Comparison of ENCODE assay signal across 8 cellular contexts in the genomic region with DNA sequence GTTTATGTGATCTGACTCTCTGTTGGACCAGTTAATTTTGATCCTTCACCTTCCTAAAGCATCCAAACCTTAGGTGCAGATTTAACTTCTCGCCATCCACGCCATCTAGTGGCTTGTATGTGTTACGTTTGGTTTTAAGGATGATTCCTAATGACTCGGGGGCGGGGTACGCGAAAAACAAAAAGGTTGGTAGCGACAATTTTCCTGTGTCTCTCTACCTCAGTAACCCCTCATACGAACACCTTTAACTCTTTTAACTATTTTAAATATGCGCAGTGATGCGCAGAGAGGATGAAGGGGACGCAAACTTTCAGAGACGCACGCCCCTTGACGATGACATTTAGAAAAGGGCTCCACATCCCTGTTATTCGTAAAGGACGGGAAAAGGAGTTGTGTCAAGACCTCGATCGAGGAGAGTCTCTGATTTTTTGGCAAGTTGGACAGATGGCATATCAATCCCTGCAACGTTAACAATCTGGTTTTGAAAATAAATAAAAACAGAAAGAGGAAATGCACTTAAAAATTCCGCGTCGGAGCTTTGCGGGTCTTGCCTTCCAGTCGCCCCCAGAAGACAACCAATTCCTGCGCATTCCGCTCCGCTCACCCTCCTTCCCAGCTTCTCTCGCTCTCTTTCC. TPM values are rescaled to one million over a fixed set of nuclear protein-coding genes. Genes with fewer than 3 reads are reported as not detected.
DNase-seq lines count a peak whose midpoint lies in the region; ATAC-seq, FAIRE-seq and TF ChIP-seq lines count a peak whose summit lies in the region.

No MANE protein-coding gene starts in this region.

- peak; percentile 63 to 89; a peak in 5 of 6 replicates for ATAC-seq in A549
- peak; percentile 45 for ATAC-seq in HG02678 (IDR thresholded peaks at IDR 0.05; ENCODE audit: unreplicated experiment)

- H3K4me3 ChIP-seq in A549 = peak overlapping the region; percentile 40
- peak overlapping the region; percentile 65 for H3K4me3 ChIP-seq in fibroblast of pulmonary artery (replicated peaks; ENCODE audit: low read depth, low read length)
- peak overlapping the region; percentile 62 to 83 for H3K4me3 ChIP-seq in neuronal stem cell (ENCODE audit: low read length in 2 of 2)

- TF ChIP-seq EP300 in A549 (IDR thresholded peaks at IDR 0.05) = no peak

- H3K14ac ChIP-seq in neuronal stem cell (ENCODE audit: low read length) = no peak overlapping the region

- no peak overlapping the region for H2BK15ac ChIP-seq in neuronal stem cell (ENCODE audit: low read length)

- H3K27ac ChIP-seq in A549 = no peak overlapping the region
- no peak overlapping the region for H3K27ac ChIP-seq in neuronal stem cell (replicated peaks; ENCODE audit: low read length)

- H3K27me3 ChIP-seq in neuronal stem cell (ENCODE audit: control insufficient read depth in 3 of 3, insufficient read depth in 3 of 3, low read depth in 1 of 3, low read length in 3 of 3) = peaks cover 4 to 25% (median 12%) of the 10 kb centered on the region in 3 experiments

- CTCF ChIA-PET in A549 (lab: Yijun Ruan, JAX) = no interaction called here

- H2BK5ac ChIP-seq in neuronal stem cell (ENCODE audit: low read length) = no peak overlapping the region

- peak; percentile 57 to 63 for TF ChIP-seq RAD21 in A549 (conservative IDR thresholded peaks at IDR 0.05 in 1 of 2, IDR thresholded peaks at IDR 0.05 in 1 of 2)

- H2BK12ac ChIP-seq in neuronal stem cell (ENCODE audit: low read length) = no peak overlapping the region

- TF ChIP-seq CTCF in A549 (IDR thresholded peaks at IDR 0.05) = peak; percentile 73
- TF ChIP-seq CTCF in GM12873 (IDR thresholded peaks at IDR 0.05; ENCODE audit: insufficient read depth, low read depth, low read length, missing control alignments) = peak; percentile 78
- TF ChIP-seq CTCF in fibroblast of pulmonary artery (IDR thresholded peaks at IDR 0.05; ENCODE audit: low read length, missing control alignments) = peak; percentile 79

- H3K9me3 ChIP-seq in A549 = no peaks in the 10 kb centered on the region
- H3K9me3 ChIP-seq in neuronal stem cell (replicated peaks in 1 of 2; ENCODE audit: control insufficient read depth in 2 of 2, insufficient read depth in 1 of 2, low read depth in 1 of 2, low read length in 2 of 2) = peaks cover 2 to 5% of the 10 kb centered on the region in 2 donors

- FAIRE-seq in A549 (lab: Jason Lieb, UNC) = no peak

- no peaks in the 10 kb centered on the region for H3K79me1 ChIP-seq in neuronal stem cell (ENCODE audit: low read depth, low read length)

- H3K18ac ChIP-seq in neuronal stem cell (ENCODE audit: low read length) = peak overlapping the region; percentile 77

- H4K91ac ChIP-seq in neuronal stem cell (ENCODE audit: low read depth, low read length, poor library complexity) = no peak overlapping the region

- no peak overlapping the region for H4K8ac ChIP-seq in neuronal stem cell (ENCODE audit: low read depth, low read length)

- DNase-seq in A549 (ENCODE audit: low read depth in 1 of 2, low spot score in 1 of 2) (peak; percentile 47 to 57), NCI-H1092 treated with DMSO at 0.1 percent for 48 hours (lab: John Stamatoyannopoulos, UW) (peak; percentile 81), SKM-1 treated with dmso at 0.1 percent for 144 hours (lab: John Stamatoyannopoulos, UW; ENCODE audit: unreplicated experiment) (peak; percentile 73), fibroblast of pulmonary artery (ENCODE audit: low read depth) (peak; percentile 70), neuronal stem cell (ENCODE audit: low spot score) (peak; percentile 26), cortex of kidney (lab: John Stamatoyannopoulos, UW) (no peak)

- no peak for TF ChIP-seq POLR2A in A549 (IDR thresholded peaks at IDR 0.05; ENCODE audit: low read length)

- H3K4me1 ChIP-seq in A549 = peaks cover 8% of the 10 kb centered on the region
- peaks cover 5 to 9% of the 10 kb centered on the region in 2 donors for H3K4me1 ChIP-seq in neuronal stem cell (ENCODE audit: control insufficient read depth in 2 of 2, insufficient read depth in 1 of 2, low read depth in 1 of 2, low read length in 2 of 2)

- H2AFZ ChIP-seq in neuronal stem cell (ENCODE audit: low read length) = peak overlapping the region; percentile 97

- POLR2A ChIA-PET in A549 (lab: Yijun Ruan, JAX) = no interaction called here

- no peak overlapping the region for H3K4ac ChIP-seq in neuronal stem cell (ENCODE audit: low read length)

- no peak overlapping the region for H2BK120ac ChIP-seq in neuronal stem cell (ENCODE audit: low read depth, low read length)

- under 1% methylated on average over 29 of the region's 29 CpGs for WGBS in A549 (ENCODE audit: missing lambda C conversion rate)
- WGBS in neuronal stem cell (ENCODE audit: extremely low coverage in 2 of 2, insufficient read length in 2 of 2, insufficient replicate concordance in 1 of 2), 2 donors = no CpG with 5 or more reads among the region's 29 CpGs

- no peak overlapping the region for H2AK5ac ChIP-seq in neuronal stem cell (ENCODE audit: low read depth, low read length)

- no peaks in the 10 kb centered on the region for H3K36me3 ChIP-seq in neuronal stem cell (replicated peaks in 1 of 2; ENCODE audit: control insufficient read depth in 2 of 2, insufficient read depth in 2 of 2, low read length in 2 of 2)

- H3K4me2 ChIP-seq in A549 (peak overlapping the region; percentile 97), neuronal stem cell (ENCODE audit: insufficient read depth, low read length, poor library complexity, severe bottlenecking) (peak overlapping the region; percentile 99)

- peak overlapping the region; percentile 68 for H3K9ac ChIP-seq in neuronal stem cell (ENCODE audit: low read depth, low read length, poor library complexity)

- H3K23ac ChIP-seq in neuronal stem cell (ENCODE audit: low read depth, low read length, poor library complexity) = no peak overlapping the region

TF ChIP-seq in A549, 52 proteins besides CTCF, POLR2A, EP300 and RAD21:
- peak; percentile 60 for TF ChIP-seq SMC3 (IDR thresholded peaks at IDR 0.05)
- no peak for TF ChIP-seq RCOR1 (IDR thresholded peaks at IDR 0.05; ENCODE audit: low read depth, low read length)
- TF ChIP-seq POLR2AphosphoS2 (conservative IDR thresholded peaks at IDR 0.05; ENCODE audit: low read length) = no peak
- no peak for TF ChIP-seq FOXS1 (CRISPR knock-in tag; IDR thresholded peaks at IDR 0.05)
- peak; percentile 54; the same call in 1 of the 2 replicates for TF ChIP-seq RNF2 (IDR thresholded peaks at IDR 0.05; ENCODE audit: borderline replicate concordance, low read depth)
- no peak for TF ChIP-seq ZFP36 (IDR thresholded peaks at IDR 0.05; ENCODE audit: borderline replicate concordance, partially characterized antibody)
- no peak for TF ChIP-seq JUN (IDR thresholded peaks at IDR 0.05)
- TF ChIP-seq HEYL (CRISPR knock-in tag; IDR thresholded peaks at IDR 0.05) = no peak
- no peak for TF ChIP-seq NPAS2 (CRISPR knock-in tag; IDR thresholded peaks at IDR 0.05; ENCODE audit: borderline replicate concordance)

RNA-seq across cellular contexts. Expression of a gene that starts 0.6 kb away (rescaled TPM):
- polyA plus RNA-seq in A549 (2011; rRNA removed) (0.01 TPM in 1 of 2 replicates, not detected in the other), A549 (2017; fragmentation: RNase III; extraction: RNeasy Plus Mini Kit Qiagen cat#74134 plus additional on column Dnase treatment) (not detected in 3 replicates)
- polyA plus RNA-seq in A549 (2012; cell fraction: cytosol; rRNA removed) = 0.06 TPM in 1 of 2 replicates, not detected in the other
- polyA plus RNA-seq in A549 (2012; cell fraction: nucleus; rRNA removed) = not detected in 2 replicates
- not detected in 2 replicates for polyA minus RNA-seq in A549 (2011; rRNA and poly(A)+ RNA removed)
- 0.53 TPM for polyA plus RNA-seq in neuronal stem cell (2013, experiment 1 of 2)
- polyA plus RNA-seq in neuronal stem cell (2013, experiment 2 of 2) = 0.50 TPM
